14 cellular contexts compared by ENCODE assay signal in the genomic region with DNA sequence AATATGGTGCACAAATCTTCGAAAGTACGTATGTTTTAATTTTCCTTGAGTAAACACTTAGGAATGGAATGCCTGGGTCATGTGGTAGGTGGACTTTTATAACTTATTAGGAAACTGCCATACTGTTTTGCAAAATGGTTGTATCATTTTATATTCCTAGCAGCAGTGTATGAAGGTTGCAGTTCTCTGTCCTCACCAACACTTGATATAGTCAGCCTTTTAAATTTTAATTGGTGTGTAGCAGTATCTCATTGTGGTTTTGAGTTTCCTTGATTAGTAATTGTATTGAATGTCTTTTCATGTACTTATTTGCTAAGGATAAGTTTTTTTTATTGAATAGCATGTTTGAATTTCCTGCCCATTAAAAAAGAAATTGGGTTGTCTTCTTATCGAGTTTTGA. TPM values are rescaled to one million over a fixed set of nuclear protein-coding genes. Genes with fewer than 3 reads are reported as not detected.
DNase-seq lines count a peak whose midpoint lies in the region; ATAC-seq, FAIRE-seq and TF ChIP-seq lines count a peak whose summit lies in the region.
"Had no signal": no experiment of that assay in that cellular context is flagged by ENCODE, and none has a peak within 500 bp of the region (broad histone marks: within the 10 kb centered on the region; RNA-seq: fewer than 3 reads in every experiment).

No MANE protein-coding gene starts in this region.

- peak overlapping the region; percentile 98; the same call in 1 of the 2 replicates for H2AFZ ChIP-seq in DND-41 (ENCODE audit: low read depth, low read length)

- H3K4me2 ChIP-seq in DND-41 (ENCODE audit: insufficient read depth, low read length), result peak overlapping the region; percentile 92

- H3K79me2 ChIP-seq in DND-41 (ENCODE audit: insufficient read depth, low read length), result no peaks in the 10 kb centered on the region

- peaks cover 19% of the 10 kb centered on the region for H3K4me1 ChIP-seq in DND-41 (ENCODE audit: insufficient read depth, low read length)
- no peaks in the 10 kb centered on the region for H3K4me1 ChIP-seq in prostate gland (replicated peaks)

- intact Hi-C loops in natural killer cell (cut with micrococcal nuclease), result loop anchor here (5.0 kb wide), 1 partner anchor 427 kb away; no protein-coding TSS in a partner anchor
- intact Hi-C loops in prostate gland (cut with DNase I), result no loop called here

- no peak overlapping the region for H3K4me3 ChIP-seq in DND-41 (ENCODE audit: low read depth in 1 of 2, low read length in 2 of 2)
- no peak overlapping the region for H3K4me3 ChIP-seq in LNCaP clone FGC (ENCODE audit: low read depth, low read length)
- H3K4me3 ChIP-seq in prostate gland, result no peak overlapping the region

- H3K27ac ChIP-seq in DND-41 (ENCODE audit: low read length) (no peak overlapping the region), prostate gland (no peak overlapping the region)
- H3K27ac ChIP-seq: epithelial cell of prostate had no signal

- H3K4me1 Mint-ChIP-seq in activated naive CD8-positive, alpha-beta T cell treated with anti-CD3 and anti-CD28 coated beads for 36 hours, result peaks cover 14% of the 10 kb centered on the region
- H3K4me1 Mint-ChIP-seq in natural killer cell, result peaks cover 0 to 19% of the 10 kb centered on the region in 2 donors

- FAIRE-seq in GM12891 (lab: Jason Lieb, UNC), result no peak
- FAIRE-seq: bronchial epithelial cell had no signal

- no peaks in the 10 kb centered on the region for H3K9me3 Mint-ChIP-seq in activated naive CD8-positive, alpha-beta T cell treated with anti-CD3 and anti-CD28 coated beads for 36 hours
- H3K9me3 Mint-ChIP-seq in natural killer cell, result no peaks in the 10 kb centered on the region

- no peaks in the 10 kb centered on the region for H3K27me3 Mint-ChIP-seq in activated naive CD8-positive, alpha-beta T cell treated with anti-CD3 and anti-CD28 coated beads for 36 hours
- no peaks in the 10 kb centered on the region for H3K27me3 Mint-ChIP-seq in natural killer cell (ENCODE audit: low read depth in 2 of 2)

- no peaks in the 10 kb centered on the region for H4K20me1 ChIP-seq in DND-41 (ENCODE audit: insufficient read depth, low read length)

- ATAC-seq in DND-41 (ENCODE audit: insufficient read depth, low read depth), result no peak
- no peak for ATAC-seq in natural killer cell

- H3K9ac ChIP-seq in DND-41 (ENCODE audit: low read depth, low read length), result no peak overlapping the region

- peak overlapping the region; percentile 81 for H3K4me3 Mint-ChIP-seq in activated naive CD8-positive, alpha-beta T cell treated with anti-CD3 and anti-CD28 coated beads for 36 hours
- peak overlapping the region; percentile 91 for H3K4me3 Mint-ChIP-seq in natural killer cell

- no peak for TF ChIP-seq CTCF in DND-41 (IDR thresholded peaks at IDR 0.05; ENCODE audit: borderline replicate concordance, extremely low read depth, low read length, poor library complexity, severe bottlenecking)
- TF ChIP-seq CTCF in LNCaP clone FGC (IDR thresholded peaks at IDR 0.05; ENCODE audit: control insufficient read depth, extremely low read depth, insufficient read depth), result no peak
- no peak for TF ChIP-seq CTCF in natural killer cell (IDR thresholded peaks at IDR 0.05)
- TF ChIP-seq CTCF in prostate gland (IDR thresholded peaks at IDR 0.05), result no peak

- H3K27me3 ChIP-seq in DND-41 (ENCODE audit: insufficient read depth, low read length, poor library complexity), result no peaks in the 10 kb centered on the region
- no peaks in the 10 kb centered on the region for H3K27me3 ChIP-seq in prostate gland (replicated peaks; ENCODE audit: insufficient read depth)
- H3K27me3 ChIP-seq: suprapubic skin had no signal

- 58% methylated on average over 3 of the region's 3 CpGs for WGBS in prostate gland

- no peak overlapping the region for H3K27ac Mint-ChIP-seq in activated naive CD8-positive, alpha-beta T cell treated with anti-CD3 and anti-CD28 coated beads for 36 hours
- peak overlapping the region; percentile 73 to 77 for H3K27ac Mint-ChIP-seq in natural killer cell

- H3K9me3 ChIP-seq in DND-41 (ENCODE audit: insufficient read depth, low read length, severe bottlenecking), result no peaks in the 10 kb centered on the region
- no peaks in the 10 kb centered on the region for H3K9me3 ChIP-seq in prostate gland
- H3K9me3 ChIP-seq: suprapubic skin had no signal

- no peak for DNase-seq in DND-41
- peak; percentile 54 for DNase-seq in LNCaP clone FGC (ENCODE audit: low read depth)
- DNase-seq in activated naive CD8-positive, alpha-beta T cell treated with anti-CD3 and anti-CD28 coated beads for 36 hours, result no peak
- no peak for DNase-seq in natural killer cell
- DNase-seq in NCI-H774 (lab: John Stamatoyannopoulos, UW), result no peak
- DNase-seq in GM12891 (ENCODE audit: insufficient read length, low spot score), result no peak
- DNase-seq in prostate gland (ENCODE audit: low spot score), result no peak
- DNase-seq in SIG-M5 treated with dmso at 0.1 percent for 504 hours (lab: John Stamatoyannopoulos, UW; ENCODE audit: unreplicated experiment), result no peak
- DNase-seq: NCI-H1092, NCI-H526, SIG-M5 had no signal

- TF ChIP-seq POLR2A in GM12891 (IDR thresholded peaks at IDR 0.05; ENCODE audit: low read depth, low read length) (no peak), prostate gland (IDR thresholded peaks at IDR 0.05) (no peak)

- peaks cover 4% of the 10 kb centered on the region for H3K36me3 Mint-ChIP-seq in activated naive CD8-positive, alpha-beta T cell treated with anti-CD3 and anti-CD28 coated beads for 36 hours
- H3K36me3 Mint-ChIP-seq in natural killer cell, result no peaks in the 10 kb centered on the region

- peaks cover 6% of the 10 kb centered on the region; the same call in 1 of the 2 replicates for H3K36me3 ChIP-seq in DND-41 (ENCODE audit: insufficient read depth, low read length)
- H3K36me3 ChIP-seq in prostate gland, result no peaks in the 10 kb centered on the region

TF ChIP-seq in GM12891, 5 proteins besides CTCF, POLR2A, EP300 and RAD21:
- no peak for TF ChIP-seq TAF1 (IDR thresholded peaks at IDR 0.05; ENCODE audit: low read depth, low read length)
- no peak for TF ChIP-seq POLR2AphosphoS5 (IDR thresholded peaks at IDR 0.05; ENCODE audit: low read depth, low read length)
- no peak for TF ChIP-seq PAX5 (IDR thresholded peaks at IDR 0.05; ENCODE audit: insufficient read depth, low read length, severe bottlenecking)
- TF ChIP-seq SPI1 (IDR thresholded peaks at IDR 0.05; ENCODE audit: low read depth, low read length), result no peak
- TF ChIP-seq POU2F2 (IDR thresholded peaks at IDR 0.05; ENCODE audit: low read depth, low read length), result no peak

RNA-seq across cellular contexts. Expression of a gene that starts 0.9 kb away (rescaled TPM):
- 10 to 100 TPM; 36.1 to 37.3 TPM for total RNA-seq in activated naive CD8-positive, alpha-beta T cell treated with anti-CD3 and anti-CD28 coated beads for 36 hours
- total RNA-seq in natural killer cell, result 10 to 100 TPM in 2 of 3 donors, 1 to 10 TPM in 1; 7.2 to 15.3 (median 10.4) TPM
- 33.6 TPM for polyA plus RNA-seq in GM12891 (2012; ENCODE audit: low read depth, missing spikeins)
- 100 to 1,000 TPM in 1 of 2 donors, 10 to 100 TPM in 1; 87.4 to 121 TPM for total RNA-seq in prostate gland
